In the genomic region with DNA sequence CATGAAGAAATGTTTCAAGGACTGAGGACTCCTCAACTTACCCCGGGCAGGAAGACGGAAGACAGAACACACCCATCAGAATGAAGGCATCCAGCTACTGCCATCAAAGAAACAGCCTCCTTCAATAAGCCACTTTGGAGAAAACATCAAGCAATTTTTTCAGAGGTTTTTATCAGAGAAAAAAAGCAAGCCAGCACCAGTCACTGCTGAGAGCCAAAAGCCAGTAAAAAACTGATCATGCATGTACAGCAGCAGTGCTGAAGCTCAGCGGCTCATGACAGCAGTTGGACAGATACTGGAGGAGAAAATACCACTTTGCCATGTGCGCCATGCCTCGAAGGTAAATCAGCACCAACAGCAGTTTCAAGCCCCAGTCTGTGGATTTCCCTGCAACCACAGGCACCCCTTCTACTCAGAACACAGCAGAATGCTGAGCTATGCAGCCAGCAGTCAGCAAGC, we compare ENCODE assay signal across 20 cellular contexts. TPM values are rescaled to one million over a fixed set of nuclear protein-coding genes. Genes with fewer than 3 reads are reported as not detected.
DNase-seq lines count a peak whose midpoint lies in the region; ATAC-seq and TF ChIP-seq lines count a peak whose summit lies in the region.
"Had no signal": no experiment of that assay in that cellular context is flagged by ENCODE, and none has a peak within 500 bp of the region (broad histone marks: within the 10 kb centered on the region; RNA-seq: fewer than 3 reads in every experiment).

No MANE protein-coding gene starts in this region.

- H3K9me3 Mint-ChIP-seq in activated CD4-positive, alpha-beta T cell treated with anti-CD3 and anti-CD28 coated beads, Interleukin-2, amount 10 ng/mL, durations not matched to agents 24 days and 14 days, result peaks cover 8% of the 10 kb centered on the region
- H3K9me3 Mint-ChIP-seq in CD4-positive, CD25-positive, alpha-beta regulatory T cell, result peaks cover 0 to 1% (median 0%) of the 10 kb centered on the region in 7 donors
- H3K9me3 Mint-ChIP-seq in central memory CD8-positive, alpha-beta T cell, result no peaks in the 10 kb centered on the region
- H3K9me3 Mint-ChIP-seq: dendritic cell treated with granulocyte-macrophage colony-stimulating factor and Interleukin-4, amounts not matched to agents 40 ng/mL and 50 ng/mL, for 4 days; immature natural killer cell; T-helper 1 cell treated with Interleukin-12 subunit alpha and Interleukin-12 subunit beta and Interleukin-4 antibody, amounts not matched to agents 30 μg/mL and 1 μg/mL, for 36 hours had no signal

- WGBS in gastroesophageal sphincter (ENCODE audit: low coverage in 1 of 2), 2 donors, result 93% methylated on average over 5 of the region's 5 CpGs; no CpG with 5 or more reads in 1 of the 2 donors

- peaks cover 21% of the 10 kb centered on the region for H3K4me1 Mint-ChIP-seq in activated CD4-positive, alpha-beta T cell treated with anti-CD3 and anti-CD28 coated beads, Interleukin-2, amount 10 ng/mL, durations not matched to agents 24 days and 14 days
- peaks cover 0 to 43% (median 15%) of the 10 kb centered on the region in 4 donors for H3K4me1 Mint-ChIP-seq in CD4-positive, CD25-positive, alpha-beta regulatory T cell
- peaks cover 23% of the 10 kb centered on the region for H3K4me1 Mint-ChIP-seq in central memory CD8-positive, alpha-beta T cell
- H3K4me1 Mint-ChIP-seq: immature natural killer cell had no signal

- DNase-seq in activated CD4-positive, alpha-beta T cell treated with anti-CD3 and anti-CD28 coated beads, Interleukin-2, amount 10 ng/mL, durations not matched to agents 24 days and 14 days, result peak; percentile 70
- DNase-seq in activated CD4-positive, alpha-beta T cell treated with anti-CD3 and anti-CD28 coated beads for 4 hours, result no peak
- peak in 2 of 3 donors; percentile 12 to 24 for DNase-seq in CD4-positive, CD25-positive, alpha-beta regulatory T cell
- peak; percentile 17 for DNase-seq in NCI-H2171 (lab: John Stamatoyannopoulos, UW)
- no peak for DNase-seq in central memory CD8-positive, alpha-beta T cell (ENCODE audit: low spot score in 2 of 2)
- DNase-seq in mucosa of descending colon, result no peak
- DNase-seq: activated CD4-positive, CD25-positive, alpha-beta regulatory T cell; Caco-2; NCI-H1417 treated with DMSO at 0.1 percent for 48 hours; SHP77 had no signal

- H3K27ac Mint-ChIP-seq in activated CD4-positive, alpha-beta T cell treated with anti-CD3 and anti-CD28 coated beads, Interleukin-2, amount 10 ng/mL, durations not matched to agents 24 days and 14 days, result no peak overlapping the region
- H3K27ac Mint-ChIP-seq in CD4-positive, CD25-positive, alpha-beta regulatory T cell, result peak overlapping the region in 2 of 3 donors; percentile 78 to 80
- H3K27ac Mint-ChIP-seq in central memory CD8-positive, alpha-beta T cell (ENCODE audit: low read depth), result no peak overlapping the region
- H3K27ac Mint-ChIP-seq: dendritic cell treated with granulocyte-macrophage colony-stimulating factor and Interleukin-4, amounts not matched to agents 40 ng/mL and 50 ng/mL, for 4 days; GM23338; immature natural killer cell; T-helper 1 cell treated with Interleukin-12 subunit alpha and Interleukin-12 subunit beta and Interleukin-4 antibody, amounts not matched to agents 30 μg/mL and 1 μg/mL, for 36 hours had no signal

- peaks cover 17% of the 10 kb centered on the region for H3K4me1 ChIP-seq in CD4-positive, CD25-positive, alpha-beta regulatory T cell (ENCODE audit: control insufficient read depth, insufficient read depth, low read length, poor library complexity, severe bottlenecking)
- H3K4me1 ChIP-seq in gastroesophageal sphincter, result no peaks in the 10 kb centered on the region
- H3K4me1 ChIP-seq in mucosa of descending colon (ENCODE audit: low read depth), result no peaks in the 10 kb centered on the region
- H3K4me1 ChIP-seq: Caco-2, esophagus muscularis mucosa, suprapubic skin had no signal

- H3K27me3 ChIP-seq in CD4-positive, CD25-positive, alpha-beta regulatory T cell (ENCODE audit: control insufficient read depth, insufficient read depth, low read length), result no peaks in the 10 kb centered on the region
- no peaks in the 10 kb centered on the region for H3K27me3 ChIP-seq in gastroesophageal sphincter
- H3K27me3 ChIP-seq: esophagus muscularis mucosa had no signal

- ATAC-seq in CD4-positive, CD25-positive, alpha-beta regulatory T cell (ENCODE audit: low read depth in 2 of 2), result no peak
- ATAC-seq in central memory CD8-positive, alpha-beta T cell (replicated peaks; ENCODE audit: extremely low read depth, poor library complexity, severe bottlenecking), result peak; percentile 19
- ATAC-seq in gastroesophageal sphincter, result no peak
- no peak for ATAC-seq in mucosa of descending colon
- no peak for ATAC-seq in GM19328 (IDR thresholded peaks at IDR 0.05; ENCODE audit: unreplicated experiment)
- ATAC-seq: GM23338 had no signal

- no peaks in the 10 kb centered on the region for H3K36me3 Mint-ChIP-seq in activated CD4-positive, alpha-beta T cell treated with anti-CD3 and anti-CD28 coated beads, Interleukin-2, amount 10 ng/mL, durations not matched to agents 24 days and 14 days (ENCODE audit: low read depth)
- no peaks in the 10 kb centered on the region for H3K36me3 Mint-ChIP-seq in CD4-positive, CD25-positive, alpha-beta regulatory T cell
- H3K36me3 Mint-ChIP-seq in central memory CD8-positive, alpha-beta T cell (ENCODE audit: insufficient read depth), result peaks cover 7% of the 10 kb centered on the region
- H3K36me3 Mint-ChIP-seq: immature natural killer cell had no signal

- no peak for TF ChIP-seq POLR2A in gastroesophageal sphincter (IDR thresholded peaks at IDR 0.05)

- TF ChIP-seq CTCF in gastroesophageal sphincter (IDR thresholded peaks at IDR 0.05) (no peak), mucosa of descending colon (IDR thresholded peaks at IDR 0.05) (no peak)

- H3K36me3 ChIP-seq in CD4-positive, CD25-positive, alpha-beta regulatory T cell (ENCODE audit: control insufficient read depth, insufficient read depth, low read length), result no peaks in the 10 kb centered on the region
- no peaks in the 10 kb centered on the region for H3K36me3 ChIP-seq in gastroesophageal sphincter
- H3K36me3 ChIP-seq in mucosa of descending colon (ENCODE audit: low read depth), result no peaks in the 10 kb centered on the region
- H3K36me3 ChIP-seq: esophagus muscularis mucosa, suprapubic skin had no signal

- intact Hi-C loops in activated CD4-positive, alpha-beta T cell treated with anti-CD3 and anti-CD28 coated beads, Interleukin-2, amount 10 ng/mL, durations not matched to agents 24 days and 14 days (cut with micrococcal nuclease), result no loop called here
- intact Hi-C loops in mucosa of descending colon (cut with DNase I, micrococcal nuclease), result no loop called here

- H3K4me3 Mint-ChIP-seq in activated CD4-positive, alpha-beta T cell treated with anti-CD3 and anti-CD28 coated beads, Interleukin-2, amount 10 ng/mL, durations not matched to agents 24 days and 14 days, result no peak overlapping the region
- peak overlapping the region in 3 of 4 donors; percentile 52 to 61 (median 61) for H3K4me3 Mint-ChIP-seq in CD4-positive, CD25-positive, alpha-beta regulatory T cell
- no peak overlapping the region for H3K4me3 Mint-ChIP-seq in central memory CD8-positive, alpha-beta T cell
- H3K4me3 Mint-ChIP-seq: dendritic cell treated with granulocyte-macrophage colony-stimulating factor and Interleukin-4, amounts not matched to agents 40 ng/mL and 50 ng/mL, for 4 days; GM23338; immature natural killer cell; T-helper 1 cell treated with Interleukin-12 subunit alpha and Interleukin-12 subunit beta and Interleukin-4 antibody, amounts not matched to agents 30 μg/mL and 1 μg/mL, for 36 hours had no signal

- H3K4me3 ChIP-seq in CD4-positive, CD25-positive, alpha-beta regulatory T cell (ENCODE audit: low read depth, low read length), result no peak overlapping the region
- H3K4me3 ChIP-seq in gastroesophageal sphincter, result no peak overlapping the region
- H3K4me3 ChIP-seq in mucosa of descending colon, result no peak overlapping the region
- H3K4me3 ChIP-seq: esophagus muscularis mucosa, GM23338, suprapubic skin had no signal

- no peak overlapping the region for H3K27ac ChIP-seq in CD4-positive, CD25-positive, alpha-beta regulatory T cell (ENCODE audit: insufficient read depth, low read length, poor library complexity, severe bottlenecking)
- H3K27ac ChIP-seq in gastroesophageal sphincter, result no peak overlapping the region
- H3K27ac ChIP-seq: esophagus muscularis mucosa, suprapubic skin had no signal

- TF ChIP-seq EP300 in gastroesophageal sphincter (IDR thresholded peaks at IDR 0.05), result no peak

- peaks cover 22% of the 10 kb centered on the region for H3K27me3 Mint-ChIP-seq in activated CD4-positive, alpha-beta T cell treated with anti-CD3 and anti-CD28 coated beads, Interleukin-2, amount 10 ng/mL, durations not matched to agents 24 days and 14 days
- H3K27me3 Mint-ChIP-seq in CD4-positive, CD25-positive, alpha-beta regulatory T cell, result peaks cover 7% of the 10 kb centered on the region
- no peaks in the 10 kb centered on the region for H3K27me3 Mint-ChIP-seq in central memory CD8-positive, alpha-beta T cell

- no peaks in the 10 kb centered on the region for H3K9me3 ChIP-seq in CD4-positive, CD25-positive, alpha-beta regulatory T cell (ENCODE audit: control insufficient read depth in 2 of 2, low read length in 2 of 2)
- H3K9me3 ChIP-seq in gastroesophageal sphincter (no peaks in the 10 kb centered on the region), mucosa of descending colon (no peaks in the 10 kb centered on the region)
- H3K9me3 ChIP-seq: Caco-2, esophagus muscularis mucosa, suprapubic skin had no signal

RNA-seq across cellular contexts. Expression of a gene that starts 10.1 kb away (rescaled TPM):
- total RNA-seq in activated CD4-positive, alpha-beta T cell treated with anti-CD3 and anti-CD28 coated beads, Interleukin-2, amount 10 ng/mL, durations not matched to agents 24 days and 14 days, result 7.3 and 7.7 TPM in 2 replicates
- 16.5 TPM for total RNA-seq in CD4-positive, CD25-positive, alpha-beta regulatory T cell
- 1 to 10 TPM; 3.7 to 6.3 (median 4.5) TPM for polyA plus RNA-seq in CD4-positive, CD25-positive, alpha-beta regulatory T cell
- total RNA-seq in gastroesophageal sphincter (10 to 100 TPM in 3 of 4 donors, 1 to 10 TPM in 1; 10.0 to 14.3 (median 13.1) TPM), mucosa of descending colon (10 to 100 TPM in 1 of 3 donors, 1 to 10 TPM in 2; 5.0 to 10.9 (median 7.5) TPM)

RNA-seq across cellular contexts. Expression of a gene that starts 59.4 kb away (rescaled TPM):
- total RNA-seq in activated CD4-positive, alpha-beta T cell treated with anti-CD3 and anti-CD28 coated beads, Interleukin-2, amount 10 ng/mL, durations not matched to agents 24 days and 14 days, result 39.5 and 39.7 TPM in 2 replicates
- total RNA-seq in CD4-positive, CD25-positive, alpha-beta regulatory T cell, result 188 TPM
- 100 to 1,000 TPM in 1 of 4 donors, 10 to 100 TPM in 3; 71.6 to 105 (median 87.2) TPM for polyA plus RNA-seq in CD4-positive, CD25-positive, alpha-beta regulatory T cell
- total RNA-seq in gastroesophageal sphincter, result 1 to 10 TPM; 1.7 to 4.2 (median 3.3) TPM
- 1 to 10 TPM; 3.3 to 5.4 (median 5.3) TPM for total RNA-seq in mucosa of descending colon
- total RNA-seq: LHCN-M2, lung microvascular endothelial cell had no signal

Comparison
In these comparisons a context has a peak if more than half of its experiments do, and no peak if none do; other contexts are left out.
1. DNase-seq: peak in activated CD4-positive, alpha-beta T cell treated with anti-CD3 and anti-CD28 coated beads, Interleukin-2, amount 10 ng/mL, durations not matched to agents 24 days and 14 days (single experiment), CD4-positive, CD25-positive, alpha-beta regulatory T cell (2 of 3) and NCI-H2171 (single experiment); none in activated CD4-positive, alpha-beta T cell treated with anti-CD3 and anti-CD28 coated beads for 4 hours (0 of 2), central memory CD8-positive, alpha-beta T cell (0 of 2) and mucosa of descending colon (0 of 3).
2. H3K27ac Mint-ChIP-seq: peak in CD4-positive, CD25-positive, alpha-beta regulatory T cell (2 of 3); none in activated CD4-positive, alpha-beta T cell treated with anti-CD3 and anti-CD28 coated beads, Interleukin-2, amount 10 ng/mL, durations not matched to agents 24 days and 14 days (single experiment) and central memory CD8-positive, alpha-beta T cell (single experiment).
3. H3K4me3 Mint-ChIP-seq: peak in CD4-positive, CD25-positive, alpha-beta regulatory T cell (3 of 4); none in activated CD4-positive, alpha-beta T cell treated with anti-CD3 and anti-CD28 coated beads, Interleukin-2, amount 10 ng/mL, durations not matched to agents 24 days and 14 days (single experiment) and central memory CD8-positive, alpha-beta T cell (single experiment).